In the genomic region with DNA sequence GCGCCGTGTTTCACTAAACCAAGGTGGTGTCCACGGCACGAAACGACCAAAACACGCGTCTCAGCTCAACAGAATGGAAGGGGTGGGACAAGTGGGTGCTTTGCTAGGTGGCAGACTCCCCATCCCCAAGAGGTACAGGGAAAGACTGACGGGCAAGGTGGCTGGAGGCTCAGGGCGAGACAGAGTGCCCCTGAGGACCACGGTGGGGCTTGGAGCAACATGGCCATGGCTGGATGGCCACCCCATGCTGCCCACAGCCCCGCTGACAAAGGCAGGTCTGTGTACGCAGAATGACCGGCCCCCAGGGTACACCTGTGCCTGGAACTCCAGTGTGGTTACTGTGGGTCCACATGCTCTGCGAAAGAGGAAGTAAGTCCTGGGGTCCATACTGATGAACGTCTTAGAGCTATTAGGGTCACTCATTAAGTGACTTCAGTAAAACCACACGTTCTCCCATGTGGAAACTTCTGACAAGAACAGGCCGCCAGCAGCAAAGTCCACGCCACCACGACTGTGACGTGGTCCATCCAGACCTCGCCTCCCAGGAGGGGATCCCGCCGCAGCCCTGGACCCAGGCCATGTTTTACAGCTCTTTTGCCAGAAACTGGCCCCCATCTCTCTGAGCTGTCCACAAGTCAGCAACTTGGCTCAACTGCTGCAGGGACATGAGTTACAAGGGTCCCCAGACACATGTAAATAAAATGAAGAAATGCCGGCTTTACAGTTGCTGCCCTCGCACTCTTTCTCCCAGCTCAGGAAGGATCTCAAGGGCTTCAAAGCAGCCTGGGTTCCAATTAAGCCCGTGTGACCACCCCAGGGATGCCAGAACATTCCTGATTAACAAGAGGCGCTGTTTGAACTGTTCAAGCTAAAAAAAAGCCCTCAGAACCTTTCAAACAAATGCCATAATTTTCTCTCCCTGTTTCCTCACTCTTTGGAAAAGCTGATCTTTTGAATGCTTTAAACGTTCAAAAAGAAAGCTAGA, we compare ENCODE assay signal across 1 cellular context.
TF ChIP-seq lines count a peak whose summit lies in the region.

No MANE protein-coding gene starts in this region.

TF ChIP-seq in H1, 55 proteins besides CTCF, POLR2A, EP300 and RAD21 (continued from another document):
- TF ChIP-seq EZH2 (IDR thresholded peaks at IDR 0.05; ENCODE audit: low read depth, low read length, severe bottlenecking) (no peak), ATF3 (IDR thresholded peaks at IDR 0.05; ENCODE audit: insufficient read depth, low read depth, low read length) (no peak), CREB1 (IDR thresholded peaks at IDR 0.05) (no peak), CHD2 (IDR thresholded peaks at IDR 0.05; ENCODE audit: low read length) (no peak), USF2 (IDR thresholded peaks at IDR 0.05; ENCODE audit: low read length) (no peak), SRF (IDR thresholded peaks at IDR 0.05; ENCODE audit: low read depth, low read length) (no peak), TBP (IDR thresholded peaks at IDR 0.05; ENCODE audit: low read depth, low read length) (no peak), CBX8 (IDR thresholded peaks at IDR 0.05; ENCODE audit: borderline replicate concordance, low read depth, low read length) (no peak), CHD7 (IDR thresholded peaks at IDR 0.05; ENCODE audit: insufficient replicate concordance, low read length) (no peak), MAFK (IDR thresholded peaks at IDR 0.05; ENCODE audit: low read depth, low read length) (no peak), NANOG (IDR thresholded peaks at IDR 0.05; ENCODE audit: insufficient read depth, low read depth, low read length, poor library complexity, severe bottlenecking) (no peak), TAF7 (optimal IDR thresholded peaks at IDR 0.05; ENCODE audit: borderline replicate concordance, low read depth, low read length) (no peak)
- TF ChIP-seq, protein P1, sequence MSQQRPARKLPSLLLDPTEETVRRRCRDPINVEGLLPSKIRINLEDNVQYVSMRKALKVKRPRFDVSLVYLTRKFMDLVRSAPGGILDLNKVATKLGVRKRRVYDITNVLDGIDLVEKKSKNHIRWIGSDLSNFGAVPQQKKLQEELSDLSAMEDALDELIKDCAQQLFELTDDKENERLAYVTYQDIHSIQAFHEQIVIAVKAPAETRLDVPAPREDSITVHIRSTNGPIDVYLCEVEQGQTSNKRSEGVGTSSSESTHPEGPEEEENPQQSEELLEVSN (IDR thresholded peaks at IDR 0.05) = no peak
- TF ChIP-seq, protein P2, sequence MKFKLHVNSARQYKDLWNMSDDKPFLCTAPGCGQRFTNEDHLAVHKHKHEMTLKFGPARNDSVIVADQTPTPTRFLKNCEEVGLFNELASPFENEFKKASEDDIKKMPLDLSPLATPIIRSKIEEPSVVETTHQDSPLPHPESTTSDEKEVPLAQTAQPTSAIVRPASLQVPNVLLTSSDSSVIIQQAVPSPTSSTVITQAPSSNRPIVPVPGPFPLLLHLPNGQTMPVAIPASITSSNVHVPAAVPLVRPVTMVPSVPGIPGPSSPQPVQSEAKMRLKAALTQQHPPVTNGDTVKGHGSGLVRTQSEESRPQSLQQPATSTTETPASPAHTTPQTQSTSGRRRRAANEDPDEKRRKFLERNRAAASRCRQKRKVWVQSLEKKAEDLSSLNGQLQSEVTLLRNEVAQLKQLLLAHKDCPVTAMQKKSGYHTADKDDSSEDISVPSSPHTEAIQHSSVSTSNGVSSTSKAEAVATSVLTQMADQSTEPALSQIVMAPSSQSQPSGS (IDR thresholded peaks at IDR 0.05; ENCODE audit: low read length) = no peak
